29 cellular contexts compared by ENCODE assay signal in genomic region chr17:33512113-33512512, GRCh38.
"Had no signal": no experiment of that assay in that cellular context is flagged by ENCODE, and none has a peak within 500 bp of the region (broad histone marks: within the 10 kb centered on the region; RNA-seq: fewer than 3 reads in every experiment).

No MANE protein-coding gene starts in this region.

- H3K4me1 Mint-ChIP-seq: stimulated activated naive B cell treated with anti-CD40 and anti-IgM and Interleukin-4, amounts not matched to agents 10 μg/mL and 1 μg/mL and 100 μg/mL, for 72 hours had no signal

- H3K4me3 ChIP-seq: neural progenitor cell, ovary, psoas muscle, skin epidermis, smooth muscle cell, spleen, stomach, thoracic aorta, thyroid gland, tibial nerve, upper lobe of left lung, vagina had no signal

- H3K79me2 ChIP-seq: parathyroid adenoma had no signal

- H3K9ac ChIP-seq: neural progenitor cell, parathyroid adenoma had no signal

- H3K4me3 Mint-ChIP-seq: nephron; neural progenitor cell; stimulated activated naive B cell treated with anti-CD40 and anti-IgM and Interleukin-4, amounts not matched to agents 10 μg/mL and 1 μg/mL and 100 μg/mL, for 72 hours; stimulated activated naive CD8-positive, alpha-beta T cell treated with anti-CD3 and anti-CD28 coated beads, Interleukin-15, Interleukin-2, amounts not matched to agents 100 ng/mL and 50 ng/mL, for 24 hours had no signal

- FAIRE-seq: urothelium cell line had no signal

- H3K27ac ChIP-seq: neural progenitor cell, ovary, parathyroid adenoma, psoas muscle, skin epidermis, spleen, stomach, thoracic aorta, thyroid gland, tibial nerve, upper lobe of left lung, vagina had no signal

- H3K4me1 ChIP-seq: neural progenitor cell, parathyroid adenoma, psoas muscle, stomach, thyroid gland, tibial nerve, vagina had no signal

- H2AFZ ChIP-seq: neural progenitor cell, parathyroid adenoma had no signal

- H3K36me3 ChIP-seq: neural progenitor cell, ovary, spleen, stomach, thoracic aorta, thyroid gland, tibial nerve, upper lobe of left lung, vagina had no signal

- H3K4me2 ChIP-seq: neural progenitor cell, smooth muscle cell had no signal

- ATAC-seq: psoas muscle; right cardiac atrium; sciatic nerve; stimulated activated naive B cell treated with anti-CD40 and anti-IgM and Interleukin-4, amounts not matched to agents 10 μg/mL and 1 μg/mL and 100 μg/mL, for 72 hours had no signal

- H3K27ac Mint-ChIP-seq: natural killer cell; nephron; progenitor cell of endocrine pancreas; stimulated activated naive B cell treated with anti-CD40 and anti-IgM and Interleukin-4, amounts not matched to agents 10 μg/mL and 1 μg/mL and 100 μg/mL, for 72 hours; stimulated activated naive CD8-positive, alpha-beta T cell treated with anti-CD3 and anti-CD28 coated beads, Interleukin-15, Interleukin-2, amounts not matched to agents 100 ng/mL and 50 ng/mL, for 24 hours had no signal

- DNase-seq: natural killer cell; occipital lobe; ovary; psoas muscle; right cardiac atrium; spleen; stimulated activated CD4-positive, alpha-beta T cell treated with anti-CD3 and anti-CD28 coated beads, Interleukin-12 subunit alpha, Interleukin-12 subunit beta, amount 100 ng/mL, for 4 hours; stimulated activated CD4-positive, alpha-beta T cell treated with anti-CD3 and anti-CD28 coated beads, Interleukin-1b, Interleukin-23, amount 100 ng/mL, for 48 hours; stimulated activated CD4-positive, alpha-beta T cell treated with anti-CD3 and anti-CD28 coated beads, Interleukin-4, amount 100 ng/mL, for 1 hour; stimulated activated CD4-positive, alpha-beta T cell treated with anti-CD3 and anti-CD28 coated beads, Interleukin-4, amount 100 ng/mL, for 4 hours; stimulated activated CD8-positive, alpha-beta memory T cell treated with anti-CD3 and anti-CD28 coated beads, Interleukin-4, amount 100 ng/mL, for 48 hours; stimulated activated naive B cell treated with anti-CD40 and anti-IgM and Interleukin-4, amounts not matched to agents 10 μg/mL and 1 μg/mL and 100 μg/mL, for 72 hours; stimulated activated naive CD4-positive, alpha-beta T cell treated with Interleukin-2 at 50 U/mL for 16 hours; stomach; thyroid gland; trophoblast cell; upper lobe of left lung had no signal

- H3K27me3 ChIP-seq: neural progenitor cell, ovary, thyroid gland, tibial nerve, upper lobe of left lung, vagina had no signal

- H3K9me3 Mint-ChIP-seq: natural killer cell; stimulated activated naive B cell treated with anti-CD40 and anti-IgM and Interleukin-4, amounts not matched to agents 10 μg/mL and 1 μg/mL and 100 μg/mL, for 72 hours; stimulated activated naive CD8-positive, alpha-beta T cell treated with anti-CD3 and anti-CD28 coated beads, Interleukin-15, Interleukin-2, amounts not matched to agents 100 ng/mL and 50 ng/mL, for 24 hours had no signal

- H3K9me3 ChIP-seq: ovary, psoas muscle, stomach, thoracic aorta, thyroid gland, upper lobe of left lung, vagina had no signal

- H3K36me3 Mint-ChIP-seq: natural killer cell; neural progenitor cell; stimulated activated naive B cell treated with anti-CD40 and anti-IgM and Interleukin-4, amounts not matched to agents 10 μg/mL and 1 μg/mL and 100 μg/mL, for 72 hours had no signal
